Comparison of ENCODE assay signal across 11 cellular contexts in genomic region chr12:96327346-96327745, GRCh38.
DNase-seq lines count a peak whose midpoint lies in the region; ATAC-seq and TF ChIP-seq lines count a peak whose summit lies in the region.
"Had no signal": no experiment of that assay in that cellular context is flagged by ENCODE, and none has a peak within 500 bp of the region (broad histone marks: within the 10 kb centered on the region; RNA-seq: fewer than 3 reads in every experiment).

No MANE protein-coding gene starts in this region.

- H3K27me3 ChIP-seq in spleen (replicated peaks in 1 of 7), result no peaks in the 10 kb centered on the region

- no peak overlapping the region for H3K4me3 Mint-ChIP-seq in activated CD4-positive, alpha-beta memory T cell treated with anti-CD3 and anti-CD28 coated beads for 36 hours
- no peak overlapping the region for H3K4me3 Mint-ChIP-seq in activated CD4-positive, alpha-beta memory T cell treated with anti-CD3 and anti-CD28 coated beads, Interleukin-2, amount 10 ng/mL, durations not matched to agents 7 days and 5 days
- no peak overlapping the region for H3K4me3 Mint-ChIP-seq in HFFc6

- H3K27me3 Mint-ChIP-seq in activated CD4-positive, alpha-beta memory T cell treated with anti-CD3 and anti-CD28 coated beads for 36 hours, result no peaks in the 10 kb centered on the region
- no peaks in the 10 kb centered on the region for H3K27me3 Mint-ChIP-seq in activated CD4-positive, alpha-beta memory T cell treated with anti-CD3 and anti-CD28 coated beads, Interleukin-2, amount 10 ng/mL, durations not matched to agents 7 days and 5 days
- peaks cover 1% of the 10 kb centered on the region; the same call in 1 of the 2 replicates for H3K27me3 Mint-ChIP-seq in HFFc6 (ENCODE audit: insufficient read depth)

- ATAC-seq in HG03520 (IDR thresholded peaks at IDR 0.05; ENCODE audit: unreplicated experiment), result peak; percentile 70
- ATAC-seq: A549 had no signal

- H3K9me3 Mint-ChIP-seq in activated CD4-positive, alpha-beta memory T cell treated with anti-CD3 and anti-CD28 coated beads for 36 hours, result no peaks in the 10 kb centered on the region
- H3K9me3 Mint-ChIP-seq in activated CD4-positive, alpha-beta memory T cell treated with anti-CD3 and anti-CD28 coated beads, Interleukin-2, amount 10 ng/mL, durations not matched to agents 7 days and 5 days, result no peaks in the 10 kb centered on the region
- no peaks in the 10 kb centered on the region for H3K9me3 Mint-ChIP-seq in HFFc6

- peak overlapping the region in 2 of 8 donors; percentile 1 to 5 for H3K27ac ChIP-seq in spleen
- H3K27ac ChIP-seq: A549, parathyroid adenoma had no signal

- intact Hi-C loops in activated CD4-positive, alpha-beta memory T cell treated with anti-CD3 and anti-CD28 coated beads for 36 hours (cut with micrococcal nuclease), result no loop called here
- intact Hi-C loops in spleen (cut with DNase I; ENCODE audit: low total_unique reads), result loop anchor here (2.0 kb wide), 1 partner anchor 15 kb away; no protein-coding TSS in a partner anchor

- H3K27ac Mint-ChIP-seq in activated CD4-positive, alpha-beta memory T cell treated with anti-CD3 and anti-CD28 coated beads for 36 hours, result peak overlapping the region; percentile 1
- H3K27ac Mint-ChIP-seq in activated CD4-positive, alpha-beta memory T cell treated with anti-CD3 and anti-CD28 coated beads, Interleukin-2, amount 10 ng/mL, durations not matched to agents 7 days and 5 days, result no peak overlapping the region
- H3K27ac Mint-ChIP-seq in HFFc6, result peak overlapping the region; percentile 3; the same call in 1 of the 2 replicates

- peaks cover 21% of the 10 kb centered on the region for H3K36me3 Mint-ChIP-seq in activated CD4-positive, alpha-beta memory T cell treated with anti-CD3 and anti-CD28 coated beads for 36 hours
- H3K36me3 Mint-ChIP-seq in activated CD4-positive, alpha-beta memory T cell treated with anti-CD3 and anti-CD28 coated beads, Interleukin-2, amount 10 ng/mL, durations not matched to agents 7 days and 5 days (ENCODE audit: low read depth), result peaks cover 56% of the 10 kb centered on the region
- H3K36me3 Mint-ChIP-seq in HFFc6 (ENCODE audit: low read depth), result peaks cover 25% of the 10 kb centered on the region

- H3K4me1 Mint-ChIP-seq in activated CD4-positive, alpha-beta memory T cell treated with anti-CD3 and anti-CD28 coated beads for 36 hours (ENCODE audit: low read depth), result peaks cover 54% of the 10 kb centered on the region
- peaks cover 37% of the 10 kb centered on the region for H3K4me1 Mint-ChIP-seq in activated CD4-positive, alpha-beta memory T cell treated with anti-CD3 and anti-CD28 coated beads, Interleukin-2, amount 10 ng/mL, durations not matched to agents 7 days and 5 days
- peaks cover 7% of the 10 kb centered on the region; the same call in 1 of the 2 replicates for H3K4me1 Mint-ChIP-seq in HFFc6 (ENCODE audit: low read depth)

- H3K4me3 ChIP-seq in spleen, result no peak overlapping the region
- H3K4me3 ChIP-seq: A549 had no signal

- H3K36me3 ChIP-seq in spleen, result peaks cover 4 to 48% (median 11%) of the 10 kb centered on the region in 6 donors

- WGBS in spleen, 5 donors, result 53 to 80% (median 62%) methylated on average over 1 of the region's 1 CpG

- peaks cover 3 to 69% (median 36%) of the 10 kb centered on the region in 6 donors for H3K4me1 ChIP-seq in spleen
- H3K4me1 ChIP-seq: A549 had no signal

- TF ChIP-seq CTCF in HFFc6 (IDR thresholded peaks at IDR 0.05), result no peak
- no peak for TF ChIP-seq CTCF in spleen (IDR thresholded peaks at IDR 0.05 in 8 of 11, conservative IDR thresholded peaks at IDR 0.05 in 3 of 11)

- no peak for TF ChIP-seq POLR2A in spleen (IDR thresholded peaks at IDR 0.05)
- no peak for TF ChIP-seq POLR2A in erythroblast (IDR thresholded peaks at IDR 0.05; ENCODE audit: low read length)

- CTCF ChIA-PET in activated CD4-positive, alpha-beta memory T cell treated with anti-CD3 and anti-CD28 coated beads for 36 hours (lab: Charles Lee), result no interaction called here
- CTCF ChIA-PET in activated CD4-positive, alpha-beta memory T cell treated with anti-CD3 and anti-CD28 coated beads, Interleukin-2, amount 10 ng/mL, durations not matched to agents 7 days and 5 days (lab: Charles Lee), result no interaction called here

- POLR2A ChIA-PET in activated CD4-positive, alpha-beta memory T cell treated with anti-CD3 and anti-CD28 coated beads for 36 hours (lab: Charles Lee), result no interaction called here
- POLR2A ChIA-PET in activated CD4-positive, alpha-beta memory T cell treated with anti-CD3 and anti-CD28 coated beads, Interleukin-2, amount 10 ng/mL, durations not matched to agents 7 days and 5 days (lab: Charles Lee), result no interaction called here

- no peaks in the 10 kb centered on the region for H3K9me3 ChIP-seq in spleen
- H3K9me3 ChIP-seq: A549 had no signal

- no peak for DNase-seq in activated CD4-positive, alpha-beta memory T cell treated with anti-CD3 and anti-CD28 coated beads for 36 hours
- DNase-seq in activated CD4-positive, alpha-beta memory T cell treated with anti-CD3 and anti-CD28 coated beads, Interleukin-2, amount 10 ng/mL, durations not matched to agents 7 days and 5 days, result no peak
- DNase-seq in HFFc6, result no peak
- DNase-seq in spleen, result peak; percentile 73
- DNase-seq in erythroblast (lab: John Stamatoyannopoulos, UW), result no peak
- no peak for DNase-seq in OCI-M1 (lab: John Stamatoyannopoulos, UW)
- DNase-seq in NCI-H748 treated with DMSO at 0.1 percent for 48 hours (lab: John Stamatoyannopoulos, UW), result no peak
- DNase-seq: activated CD4-positive, alpha-beta T cell treated with anti-CD3 and anti-CD28 coated beads for 4 hours had no signal
